In genomic region chr3:162719684-162720341, GRCh38 we compare ENCODE assay signal across 12 cellular contexts.
A peak's percentile ranks its signal among the peaks of the same experiment; 100 is the strongest.
DNase-seq lines count a peak whose midpoint lies in the region; ATAC-seq and TF ChIP-seq lines count a peak whose summit lies in the region.
"Had no signal": no experiment of that assay in that cellular context is flagged by ENCODE, and none has a peak within 500 bp of the region (broad histone marks: within the 10 kb centered on the region; RNA-seq: fewer than 3 reads in every experiment).

No MANE protein-coding gene starts in this region.

- intact Hi-C loops in A673 (cut with micrococcal nuclease; ENCODE audit: unreplicated experiment) = no loop called here
- intact Hi-C loops in upper lobe of right lung (cut with DNase I) = no loop called here

- H3K36me3 ChIP-seq in A673 (ENCODE audit: insufficient read depth, low read length, poor library complexity, severe bottlenecking) (no peaks in the 10 kb centered on the region), SK-N-SH (replicated peaks in 1 of 2; ENCODE audit: control insufficient read depth in 1 of 2, insufficient read depth in 2 of 2, low read length in 1 of 2) (no peaks in the 10 kb centered on the region), upper lobe of right lung (no peaks in the 10 kb centered on the region)

- no peak for TF ChIP-seq RAD21 in SK-N-SH (IDR thresholded peaks at IDR 0.05; ENCODE audit: low read length)

- BruUV-seq in A673 (replicated peaks; lab: Mats Ljungman, UMichigan) = no TSS peak

- no peak overlapping the region for H3K9ac ChIP-seq in SK-N-SH

- POLR2A ChIA-PET in A673 (lab: Charles Lee; ENCODE audit: low non-redundant PET) = no interaction called here
- POLR2A ChIA-PET in SK-N-SH (lab: Yijun Ruan, JAX) = no interaction called here

- H3K9me2 ChIP-seq in SK-N-SH = no peaks in the 10 kb centered on the region

- H3K4me2 ChIP-seq in SK-N-SH = no peak overlapping the region

- H4K20me1 ChIP-seq in SK-N-SH (ENCODE audit: insufficient read depth) = no peaks in the 10 kb centered on the region

- ATAC-seq in upper lobe of right lung (no peak), HG02852 (IDR thresholded peaks at IDR 0.05; ENCODE audit: unreplicated experiment) (no peak)
- ATAC-seq: WTC11 had no signal

- H3K4me3 ChIP-seq in A673 (ENCODE audit: low read depth, low read length, poor library complexity, severe bottlenecking) (no peak overlapping the region), SK-N-SH (ENCODE audit: low read depth in 2 of 2, low read length in 1 of 2) (no peak overlapping the region), fibroblast of villous mesenchyme (ENCODE audit: low read depth, low read length) (no peak overlapping the region), upper lobe of right lung (no peak overlapping the region)

- peaks cover 16% of the 10 kb centered on the region for H3F3A ChIP-seq in SK-N-SH (replicated peaks; ENCODE audit: insufficient read depth)

- peak; percentile 55 for DNase-seq in A673 (ENCODE audit: low spot score)
- peak; percentile 93 for DNase-seq in HCEC 1CT
- DNase-seq in SK-N-SH = no peak
- peak; percentile 80 for DNase-seq in fibroblast of villous mesenchyme (ENCODE audit: low read depth)
- no peak for DNase-seq in upper lobe of right lung
- no peak for DNase-seq in amygdala (lab: John Stamatoyannopoulos, UW)
- no peak for DNase-seq in NCI-H2081 treated with DMSO at 0.1 percent for 48 hours (lab: John Stamatoyannopoulos, UW)
- DNase-seq: CD4-positive, CD25-positive, alpha-beta regulatory T cell; endodermal cell; NCI-H1092 had no signal

- H3K4me1 ChIP-seq in A673 (ENCODE audit: insufficient read depth, low read length, poor library complexity, severe bottlenecking) (no peaks in the 10 kb centered on the region), SK-N-SH (ENCODE audit: control insufficient read depth in 1 of 2, insufficient read depth in 2 of 2, low read depth in 1 of 2, low read length in 1 of 2) (peaks cover 0 to 8% of the 10 kb centered on the region in 2 experiments; a peak in 2 of 4 replicates), upper lobe of right lung (no peaks in the 10 kb centered on the region)

- H3K9me3 ChIP-seq in A673 (ENCODE audit: low read depth, low read length, poor library complexity, severe bottlenecking) = no peaks in the 10 kb centered on the region
- no peaks in the 10 kb centered on the region for H3K9me3 ChIP-seq in SK-N-SH
- H3K9me3 ChIP-seq in upper lobe of right lung = no peaks in the 10 kb centered on the region

- no peaks in the 10 kb centered on the region for H3K27me3 ChIP-seq in A673 (replicated peaks; ENCODE audit: insufficient read depth, low read depth, low read length, poor library complexity)
- no peaks in the 10 kb centered on the region for H3K27me3 ChIP-seq in SK-N-SH (ENCODE audit: insufficient read depth)
- H3K27me3 ChIP-seq in upper lobe of right lung = no peaks in the 10 kb centered on the region

- H3K27ac ChIP-seq in A673 (ENCODE audit: low read depth, low read length, poor library complexity, severe bottlenecking) = no peak overlapping the region
- H3K27ac ChIP-seq in SK-N-SH (ENCODE audit: low read depth in 2 of 2, low read length in 1 of 2) = peak overlapping the region in 1 of 2 experiments; percentile 78; a peak in 3 of 4 replicates
- H3K27ac ChIP-seq in upper lobe of right lung = no peak overlapping the region

- peak in 1 of 2 experiments; percentile 56; a peak in 1 of 4 replicates for TF ChIP-seq EP300 in SK-N-SH (IDR thresholded peaks at IDR 0.05; ENCODE audit: borderline replicate concordance in 1 of 2, low read depth in 1 of 2, low read length in 1 of 2)

- H2AFZ ChIP-seq in SK-N-SH (ENCODE audit: low read depth) = no peak overlapping the region

- no peaks in the 10 kb centered on the region for H3K79me2 ChIP-seq in SK-N-SH (ENCODE audit: insufficient read depth)

- CTCF ChIA-PET in A673 (lab: Charles Lee) (no interaction called here), SK-N-SH (lab: Yijun Ruan, JAX) (no interaction called here)

- TF ChIP-seq CTCF in A673 (conservative IDR thresholded peaks at IDR 0.05; ENCODE audit: low read depth, low read length) (no peak), SK-N-SH (IDR thresholded peaks at IDR 0.05) (no peak), fibroblast of villous mesenchyme (IDR thresholded peaks at IDR 0.05; ENCODE audit: insufficient read depth, low read depth, low read length) (no peak), upper lobe of right lung (IDR thresholded peaks at IDR 0.05) (no peak)

TF ChIP-seq in SK-N-SH, 30 proteins besides CTCF, POLR2A, EP300 and RAD21 (continues in another document):
- no peak for TF ChIP-seq SMC3 (IDR thresholded peaks at IDR 0.05; ENCODE audit: low read depth, low read length)
- no peak for TF ChIP-seq NRF1 (IDR thresholded peaks at IDR 0.05; ENCODE audit: low read depth, low read length)
- TF ChIP-seq TEAD4 (IDR thresholded peaks at IDR 0.05; ENCODE audit: borderline replicate concordance, insufficient read depth) = no peak
- TF ChIP-seq USF1 (IDR thresholded peaks at IDR 0.05; ENCODE audit: borderline replicate concordance, low read depth) = no peak
- no peak for TF ChIP-seq FOXJ3 (CRISPR knock-in tag; IDR thresholded peaks at IDR 0.05)
- TF ChIP-seq GABPA (IDR thresholded peaks at IDR 0.05; ENCODE audit: low read depth) = no peak
- TF ChIP-seq ELF1 (IDR thresholded peaks at IDR 0.05) = no peak
- no peak for TF ChIP-seq TAF1 (IDR thresholded peaks at IDR 0.05; ENCODE audit: borderline replicate concordance, low read depth, low read length)
- no peak for TF ChIP-seq RXRA (IDR thresholded peaks at IDR 0.05; ENCODE audit: borderline replicate concordance, low read depth)
- TF ChIP-seq IRF3 (IDR thresholded peaks at IDR 0.05; ENCODE audit: low read depth, low read length) = no peak
- TF ChIP-seq EZH2phosphoT487 (IDR thresholded peaks at IDR 0.05; ENCODE audit: borderline replicate concordance, low read depth) = no peak
- TF ChIP-seq MAX (IDR thresholded peaks at IDR 0.05; ENCODE audit: low read depth) = no peak
- TF ChIP-seq JUND (IDR thresholded peaks at IDR 0.05) = peak; percentile 61
- TF ChIP-seq RCOR1 (IDR thresholded peaks at IDR 0.05; ENCODE audit: low read length) = no peak
- no peak for TF ChIP-seq FOXM1 (IDR thresholded peaks at IDR 0.05; ENCODE audit: low read depth)
- TF ChIP-seq ZBTB33 (IDR thresholded peaks at IDR 0.05; ENCODE audit: borderline replicate concordance, low read depth) = no peak
- TF ChIP-seq PBX3 (IDR thresholded peaks at IDR 0.05) = peak; percentile 67

Comparison
In these comparisons a context has a peak if more than half of its experiments do, and no peak if none do; other contexts are left out.
1. DNase-seq: peak in A673 (single experiment), HCEC 1CT (single experiment) and fibroblast of villous mesenchyme (single experiment); none in SK-N-SH (single experiment), upper lobe of right lung (single experiment), amygdala (0 of 56) and NCI-H2081 treated with DMSO at 0.1 percent for 48 hours (single experiment).